In the genomic region with DNA sequence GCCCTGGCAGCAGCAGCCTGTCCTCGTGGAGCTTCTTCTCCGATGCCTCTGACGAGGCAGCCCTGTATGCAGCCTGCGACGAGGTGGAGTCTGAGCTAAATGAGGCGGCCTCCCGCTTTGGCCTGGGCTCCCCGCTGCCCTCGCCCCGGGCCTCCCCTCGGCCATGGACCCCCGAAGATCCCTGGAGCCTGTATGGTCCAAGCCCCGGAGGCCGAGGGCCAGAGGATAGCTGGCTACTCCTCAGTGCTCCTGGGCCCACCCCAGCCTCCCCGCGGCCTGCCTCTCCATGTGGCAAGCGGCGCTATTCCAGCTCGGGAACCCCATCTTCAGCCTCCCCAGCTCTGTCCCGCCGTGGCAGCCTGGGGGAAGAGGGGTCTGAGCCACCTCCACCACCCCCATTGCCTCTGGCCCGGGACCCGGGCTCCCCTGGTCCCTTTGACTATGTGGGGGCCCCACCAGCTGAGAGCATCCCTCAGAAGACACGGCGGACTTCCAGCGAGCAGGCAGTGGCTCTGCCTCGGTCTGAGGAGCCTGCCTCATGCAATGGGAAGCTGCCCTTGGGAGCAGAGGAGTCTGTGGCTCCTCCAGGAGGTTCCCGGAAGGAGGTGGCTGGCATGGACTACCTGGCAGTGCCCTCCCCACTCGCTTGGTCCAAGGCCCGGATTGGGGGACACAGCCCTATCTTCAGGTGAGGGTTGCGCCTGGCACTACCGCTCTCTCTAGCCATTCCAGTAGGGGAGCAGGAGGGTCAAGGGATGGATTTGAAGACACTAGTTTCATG, we compare ENCODE assay signal across 25 cellular contexts. TPM values are rescaled to one million over a fixed set of nuclear protein-coding genes. Genes with fewer than 3 reads are reported as not detected.
A peak's percentile ranks its signal among the peaks of the same experiment; 100 is the strongest.
DNase-seq lines count a peak whose midpoint lies in the region; ATAC-seq and TF ChIP-seq lines count a peak whose summit lies in the region.
"Had no signal": no experiment of that assay in that cellular context is flagged by ENCODE, and none has a peak within 500 bp of the region (broad histone marks: within the 10 kb centered on the region; RNA-seq: fewer than 3 reads in every experiment).

No MANE protein-coding gene starts in this region.

- no peak overlapping the region for H3K9ac ChIP-seq in SK-N-MC (ENCODE audit: insufficient read length)

- H3K36me3 Mint-ChIP-seq in glutamatergic neuron (ENCODE audit: unreplicated experiment), result no peaks in the 10 kb centered on the region
- peaks cover 2% of the 10 kb centered on the region for H3K36me3 Mint-ChIP-seq in activated CD4-positive, alpha-beta T cell treated with anti-CD3 and anti-CD28 coated beads, Interleukin-2, amount 10 ng/mL, durations not matched to agents 7 days and 5 days (ENCODE audit: low read depth)
- no peaks in the 10 kb centered on the region for H3K36me3 Mint-ChIP-seq in endothelial cell (ENCODE audit: low read depth, unreplicated experiment)
- H3K36me3 Mint-ChIP-seq: CD4-positive, alpha-beta memory T cell; natural killer cell had no signal

- no peak overlapping the region for H3K4me3 Mint-ChIP-seq in glutamatergic neuron (ENCODE audit: unreplicated experiment)
- H3K4me3 Mint-ChIP-seq in activated CD4-positive, alpha-beta T cell treated with anti-CD3 and anti-CD28 coated beads, Interleukin-2, amount 10 ng/mL, durations not matched to agents 7 days and 5 days, result no peak overlapping the region
- H3K4me3 Mint-ChIP-seq in endothelial cell (ENCODE audit: unreplicated experiment), result no peak overlapping the region

- H3K36me3 ChIP-seq in BJ (ENCODE audit: control insufficient read depth, insufficient read depth, low read length) (peaks cover 36% of the 10 kb centered on the region), SK-N-MC (ENCODE audit: insufficient read depth, low read length) (peaks cover 24% of the 10 kb centered on the region; the same call in 1 of the 2 replicates)

- POLR2A ChIA-PET in BJ (lab: Charles Lee), result no interaction called here
- POLR2A ChIA-PET in activated CD4-positive, alpha-beta T cell treated with anti-CD3 and anti-CD28 coated beads, Interleukin-2, amount 10 ng/mL, durations not matched to agents 7 days and 5 days (lab: Charles Lee), result interaction anchor here (0.6 kb wide), 1 partner anchor 47 kb away, joined by 3 read pairs; no protein-coding TSS in a partner anchor

- TF ChIP-seq CTCF in BJ (IDR thresholded peaks at IDR 0.05; ENCODE audit: insufficient read depth, low read depth, low read length) (no peak), glutamatergic neuron (IDR thresholded peaks at IDR 0.05; ENCODE audit: partially characterized antibody, unreplicated experiment) (no peak), endothelial cell (IDR thresholded peaks at IDR 0.05; ENCODE audit: unreplicated experiment) (no peak)

- no peaks in the 10 kb centered on the region for H3K27me3 ChIP-seq in BJ (ENCODE audit: control insufficient read depth, insufficient read depth, low read length)
- H3K27me3 ChIP-seq: SJCRH30 had no signal

- H3K4me1 Mint-ChIP-seq in glutamatergic neuron (ENCODE audit: low read depth, unreplicated experiment) (peaks cover 7% of the 10 kb centered on the region), endothelial cell (ENCODE audit: unreplicated experiment) (peaks cover 16% of the 10 kb centered on the region)
- peaks cover 24% of the 10 kb centered on the region for H3K4me1 Mint-ChIP-seq in activated CD4-positive, alpha-beta T cell treated with anti-CD3 and anti-CD28 coated beads, Interleukin-2, amount 10 ng/mL, durations not matched to agents 7 days and 5 days

- H3K9me3 Mint-ChIP-seq in glutamatergic neuron (ENCODE audit: unreplicated experiment) (peaks cover 8% of the 10 kb centered on the region), endothelial cell (ENCODE audit: unreplicated experiment) (no peaks in the 10 kb centered on the region)
- H3K9me3 Mint-ChIP-seq in activated CD4-positive, alpha-beta T cell treated with anti-CD3 and anti-CD28 coated beads, Interleukin-2, amount 10 ng/mL, durations not matched to agents 7 days and 5 days, result no peaks in the 10 kb centered on the region
- H3K9me3 Mint-ChIP-seq: CD4-positive, alpha-beta memory T cell; natural killer cell had no signal

- H3K27ac Mint-ChIP-seq in glutamatergic neuron (ENCODE audit: unreplicated experiment) (no peak overlapping the region), endothelial cell (ENCODE audit: unreplicated experiment) (no peak overlapping the region)
- H3K27ac Mint-ChIP-seq in activated CD4-positive, alpha-beta T cell treated with anti-CD3 and anti-CD28 coated beads, Interleukin-2, amount 10 ng/mL, durations not matched to agents 7 days and 5 days, result no peak overlapping the region
- H3K27ac Mint-ChIP-seq: CD4-positive, alpha-beta memory T cell; T-helper 17 cell had no signal

- H3K4me3 ChIP-seq in BJ (ENCODE audit: low read depth, low read length) (peak overlapping the region; percentile 98), SK-N-MC (no peak overlapping the region), skin epidermis (peak overlapping the region in 2 of 7 experiments; percentile 43 to 52)
- H3K4me3 ChIP-seq: K562 had no signal

- H3K27me3 Mint-ChIP-seq in glutamatergic neuron (ENCODE audit: unreplicated experiment) (peaks cover 4% of the 10 kb centered on the region), endothelial cell (ENCODE audit: unreplicated experiment) (peaks cover 9% of the 10 kb centered on the region)
- peaks cover 36% of the 10 kb centered on the region for H3K27me3 Mint-ChIP-seq in activated CD4-positive, alpha-beta T cell treated with anti-CD3 and anti-CD28 coated beads, Interleukin-2, amount 10 ng/mL, durations not matched to agents 7 days and 5 days
- H3K27me3 Mint-ChIP-seq: progenitor cell of endocrine pancreas had no signal

- DNase-seq in BJ (ENCODE audit: low read depth) (no peak), SK-N-MC (ENCODE audit: low read depth, low spot score) (no peak), glutamatergic neuron (peak; percentile 24), endothelial cell (ENCODE audit: low spot score) (no peak), T-helper 1 cell (no peak)
- DNase-seq in activated CD4-positive, alpha-beta T cell treated with anti-CD3 and anti-CD28 coated beads, Interleukin-2, amount 10 ng/mL, durations not matched to agents 7 days and 5 days, result no peak
- DNase-seq: activated CD4-positive, alpha-beta T cell treated with anti-CD3 and anti-CD28 coated beads, Interleukin-2, amount 50 U/mL, for 4 hours; CD4-positive, alpha-beta memory T cell; GDM1; left colon; MV-4-11; natural killer cell; NCI-H187; NCI-H748 treated with DMSO at 0.1 percent for 48 hours; OCI-M1; SJCRH30; spleen; T-helper 17 cell had no signal

- CTCF ChIA-PET in BJ (lab: Yijun Ruan, JAX), result interaction anchor here (0.7 to 8.4 kb wide), 9 partner anchors 8 to 66 kb away, joined by 3 to 59 read pairs (median 4); a partner anchor contains a TSS
- CTCF ChIA-PET in activated CD4-positive, alpha-beta T cell treated with anti-CD3 and anti-CD28 coated beads, Interleukin-2, amount 10 ng/mL, durations not matched to agents 7 days and 5 days (lab: Charles Lee), result interaction anchor here (0.7 to 3.6 kb wide), 4 partner anchors 9 to 262 kb away, joined by 3 to 13 read pairs (median 5); no protein-coding TSS in a partner anchor

- H3K27ac ChIP-seq in SK-N-MC (peak overlapping the region; percentile 61; the same call in 1 of the 2 replicates), skin epidermis (peak overlapping the region in 11 of 21 experiments; percentile 9 to 98 (median 56))
- H3K27ac ChIP-seq: epithelial cell of prostate, SJCRH30, VCaP had no signal

- ATAC-seq in HG02588 (IDR thresholded peaks at IDR 0.05; ENCODE audit: unreplicated experiment), result no peak
- ATAC-seq: K562, left colon, natural killer cell, T-helper 17 cell had no signal

- H3K9me3 ChIP-seq in SK-N-MC (ENCODE audit: low read depth, low read length), result no peaks in the 10 kb centered on the region
- H3K9me3 ChIP-seq: SJCRH30, spleen had no signal

RNA-seq across cellular contexts. Expression of a gene that starts 2.1 kb away (rescaled TPM):
- 95.8 and 151 TPM in 2 replicates for polyA plus RNA-seq in BJ (2011; rRNA removed)
- polyA minus RNA-seq in BJ (2011; rRNA and poly(A)+ RNA removed), result 112 and 143 TPM in 2 replicates
- 11.4 TPM for total RNA-seq in glutamatergic neuron (ENCODE audit: unreplicated experiment)
- not detected for total RNA-seq in activated CD4-positive, alpha-beta T cell treated with anti-CD3 and anti-CD28 coated beads, Interleukin-2, amount 10 ng/mL, durations not matched to agents 7 days and 5 days
- 42.4 TPM for total RNA-seq in endothelial cell (ENCODE audit: unreplicated experiment)
- total RNA-seq: CD4-positive, alpha-beta memory T cell; natural killer cell; T-helper 17 cell had no signal
- polyA plus RNA-seq: CD4-positive, alpha-beta memory T cell had no signal

RNA-seq across cellular contexts. Expression of a gene that starts 28.7 kb away (rescaled TPM):
- polyA plus RNA-seq in BJ (2011; rRNA removed), result 7.2 and 10.1 TPM in 2 replicates
- 9.0 and 12.6 TPM in 2 replicates for polyA minus RNA-seq in BJ (2011; rRNA and poly(A)+ RNA removed)
- total RNA-seq in glutamatergic neuron (ENCODE audit: unreplicated experiment) (33.5 TPM), endothelial cell (ENCODE audit: unreplicated experiment) (49.0 TPM)
- under 1 TPM; 0.23 to 0.35 TPM for total RNA-seq in activated CD4-positive, alpha-beta T cell treated with anti-CD3 and anti-CD28 coated beads, Interleukin-2, amount 10 ng/mL, durations not matched to agents 7 days and 5 days

RNA-seq across cellular contexts. Expression of a gene that starts 30.3 kb away (rescaled TPM):
- 4.3 and 4.4 TPM in 2 replicates for polyA plus RNA-seq in BJ (2011; rRNA removed)
- 2.2 and 4.7 TPM in 2 replicates for polyA minus RNA-seq in BJ (2011; rRNA and poly(A)+ RNA removed)
- not detected for total RNA-seq in glutamatergic neuron (ENCODE audit: unreplicated experiment)
- total RNA-seq in activated CD4-positive, alpha-beta T cell treated with anti-CD3 and anti-CD28 coated beads, Interleukin-2, amount 10 ng/mL, durations not matched to agents 7 days and 5 days, result 10 to 100 TPM; 37.5 to 41.4 TPM
- 2.6 TPM for total RNA-seq in endothelial cell (ENCODE audit: unreplicated experiment)
- total RNA-seq: SJCRH30 had no signal
- polyA plus RNA-seq: AG04450 had no signal

RNA-seq across cellular contexts. Expression of a gene that starts 35.2 kb away (rescaled TPM):
- polyA plus RNA-seq in BJ (2011; rRNA removed), result 4.1 and 6.8 TPM in 2 replicates
- 4.2 and 4.9 TPM in 2 replicates for polyA minus RNA-seq in BJ (2011; rRNA and poly(A)+ RNA removed)
- not detected for total RNA-seq in glutamatergic neuron (ENCODE audit: unreplicated experiment)
- total RNA-seq in activated CD4-positive, alpha-beta T cell treated with anti-CD3 and anti-CD28 coated beads, Interleukin-2, amount 10 ng/mL, durations not matched to agents 7 days and 5 days, result 1 to 10 TPM; 4.1 to 5.3 TPM
- total RNA-seq in endothelial cell (ENCODE audit: unreplicated experiment), result 74.6 TPM
- total RNA-seq: SJCRH30 had no signal

RNA-seq across cellular contexts. Expression of a gene that starts 58.8 kb away (rescaled TPM):
- 2.5 and 2.6 TPM in 2 replicates for polyA plus RNA-seq in BJ (2011; rRNA removed)
- polyA minus RNA-seq in BJ (2011; rRNA and poly(A)+ RNA removed), result 0.77 and 1.00 TPM in 2 replicates
- 7.1 TPM for total RNA-seq in glutamatergic neuron (ENCODE audit: unreplicated experiment)
- total RNA-seq in activated CD4-positive, alpha-beta T cell treated with anti-CD3 and anti-CD28 coated beads, Interleukin-2, amount 10 ng/mL, durations not matched to agents 7 days and 5 days, result 10 to 100 TPM; 26.6 to 28.3 TPM
- total RNA-seq in endothelial cell (ENCODE audit: unreplicated experiment), result 9.5 TPM

Comparison
In these comparisons a context has a peak if more than half of its experiments do, and no peak if none do; other contexts are left out.
1. RNA of a gene that starts 2.1 kb away (total RNA-seq): 42.4 TPM in endothelial cell (single experiment) and 11.4 TPM in glutamatergic neuron (single experiment); not detected in activated CD4-positive, alpha-beta T cell treated with anti-CD3 and anti-CD28 coated beads, Interleukin-2, amount 10 ng/mL, durations not matched to agents 7 days and 5 days; every median in the first group is over 10 times any median in the second.
2. RNA of a gene that starts 28.7 kb away (total RNA-seq): 49.0 TPM in endothelial cell (single experiment) and 33.5 TPM in glutamatergic neuron (single experiment); 0.23 to 0.35 TPM in activated CD4-positive, alpha-beta T cell treated with anti-CD3 and anti-CD28 coated beads, Interleukin-2, amount 10 ng/mL, durations not matched to agents 7 days and 5 days; every median in the first group is over 10 times any median in the second.
3. RNA of a gene that starts 30.3 kb away (total RNA-seq): 37.5 to 41.4 TPM in activated CD4-positive, alpha-beta T cell treated with anti-CD3 and anti-CD28 coated beads, Interleukin-2, amount 10 ng/mL, durations not matched to agents 7 days and 5 days; 2.6 TPM in endothelial cell (single experiment) and not detected in glutamatergic neuron (single experiment); every median in the first group is over 10 times any median in the second.